2 cellular contexts compared by ENCODE assay signal in the genomic region with DNA sequence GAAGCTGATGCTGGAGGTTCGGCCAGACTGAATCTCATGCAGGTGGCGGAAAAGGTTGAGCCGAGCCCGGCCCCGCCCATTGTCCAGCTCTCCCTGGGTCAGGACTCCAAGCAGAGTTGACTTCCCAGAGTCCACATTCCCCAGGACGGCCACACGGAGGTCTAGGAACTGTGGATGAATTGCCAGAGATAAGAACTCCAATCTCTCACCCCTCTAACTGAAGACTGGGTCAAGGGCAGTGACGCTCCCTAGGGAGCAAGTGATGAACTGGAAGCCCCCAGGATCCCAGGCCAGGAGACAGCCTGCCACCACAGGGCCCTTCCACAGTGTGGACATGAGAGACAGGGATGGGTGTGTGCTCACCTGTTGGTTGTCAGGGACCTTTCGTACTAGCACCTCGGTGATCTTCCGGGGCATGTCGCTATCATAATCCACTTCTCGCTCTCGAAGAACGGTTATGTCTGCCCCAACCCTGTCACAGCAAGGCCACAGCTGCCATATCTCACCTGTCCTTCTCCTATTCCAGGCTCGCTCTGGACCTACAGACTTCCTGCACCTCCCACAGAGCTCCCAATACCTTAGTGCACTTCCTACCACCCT.
A peak's percentile ranks its signal among the peaks of the same experiment; 100 is the strongest.
TF ChIP-seq lines count a peak whose summit lies in the region.

No MANE protein-coding gene starts in this region.

TF ChIP-seq in SK-N-SH, 30 proteins besides CTCF, POLR2A, EP300 and RAD21:
- TF ChIP-seq POLR2AphosphoS5 (IDR thresholded peaks at IDR 0.05; ENCODE audit: low read depth, low read length) = 0 out of 2 replicates have a peak, but pooled peaks have one; percentile 18
- no peak for TF ChIP-seq USF2 (IDR thresholded peaks at IDR 0.05; ENCODE audit: borderline replicate concordance, low read depth, low read length)

TF ChIP-seq in SK-N-SH treated with all-trans-retinoic acid at 6 μM for 48 hours, 23 proteins besides CTCF, POLR2A, EP300 and RAD21:
- TF ChIP-seq CSDC2 (CRISPR knock-in tag; IDR thresholded peaks at IDR 0.05) (no peak), ZC3H10 (CRISPR knock-in tag; IDR thresholded peaks at IDR 0.05) (no peak), TSHZ2 (CRISPR knock-in tag; IDR thresholded peaks at IDR 0.05) (no peak), GLIS3 (CRISPR knock-in tag; IDR thresholded peaks at IDR 0.05) (no peak), ESRRG (CRISPR knock-in tag; IDR thresholded peaks at IDR 0.05) (no peak), CSRNP3 (CRISPR knock-in tag; IDR thresholded peaks at IDR 0.05) (no peak), RARB (CRISPR knock-in tag; IDR thresholded peaks at IDR 0.05) (no peak), SNAI2 (CRISPR knock-in tag; IDR thresholded peaks at IDR 0.05) (no peak), ARNTL (CRISPR knock-in tag; IDR thresholded peaks at IDR 0.05; ENCODE audit: borderline replicate concordance, low read depth) (no peak)
